Comparison of ENCODE assay signal across 13 cellular contexts in the genomic region with DNA sequence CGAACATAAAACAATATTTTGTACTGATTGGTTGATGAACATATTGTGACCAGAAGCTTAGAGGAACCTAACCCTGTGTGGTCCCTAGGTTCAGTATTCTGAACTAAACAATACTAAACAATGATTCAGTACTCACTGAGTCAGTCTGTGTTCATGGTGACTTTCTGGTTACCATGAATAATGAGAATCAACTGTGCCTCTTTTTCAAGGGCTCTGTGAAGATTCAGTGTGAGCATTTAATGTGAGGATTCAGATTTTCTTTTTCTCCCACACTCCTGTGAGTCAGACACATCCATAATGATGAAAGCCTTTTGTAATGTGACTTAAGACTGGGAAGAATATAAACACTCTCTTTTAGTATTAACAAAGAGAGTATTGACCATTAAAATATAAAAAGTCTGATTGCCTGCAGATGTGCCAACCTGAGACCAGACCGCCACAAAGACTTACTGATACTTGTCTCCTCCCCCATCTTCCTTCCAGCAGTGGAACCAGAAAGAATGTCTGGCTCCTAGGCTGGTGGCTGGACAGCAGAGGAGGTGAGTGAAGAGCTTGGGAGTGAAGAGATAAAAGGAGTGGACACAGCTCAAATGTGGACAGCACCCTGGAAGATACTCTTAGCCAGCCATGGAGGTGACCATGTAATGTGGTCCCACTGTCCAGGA. TPM values are rescaled to one million over a fixed set of nuclear protein-coding genes. Genes with fewer than 3 reads are reported as not detected.
DNase-seq lines count a peak whose midpoint lies in the region; ATAC-seq, FAIRE-seq and TF ChIP-seq lines count a peak whose summit lies in the region.
"Had no signal": no experiment of that assay in that cellular context is flagged by ENCODE, and none has a peak within 500 bp of the region (broad histone marks: within the 10 kb centered on the region; RNA-seq: fewer than 3 reads in every experiment).

No MANE protein-coding gene starts in this region.

- peak overlapping the region; percentile 19 for H3K9ac ChIP-seq in smooth muscle cell (ENCODE audit: low read depth)
- H3K9ac ChIP-seq: KMS-11 had no signal

- no peak for TF ChIP-seq CTCF in smooth muscle cell (IDR thresholded peaks at IDR 0.05; ENCODE audit: borderline replicate concordance, insufficient read depth, poor library complexity, severe bottlenecking)

- H3K4me2 ChIP-seq in smooth muscle cell = no peak overlapping the region
- H3K4me2 ChIP-seq: KMS-11 had no signal

- H3K4me1 Mint-ChIP-seq in activated T-cell treated with anti-CD3 and anti-CD28 coated beads, Interleukin-2, amount 50 U/mL, for 72 hours (ENCODE audit: low read depth) = peaks cover 10% of the 10 kb centered on the region
- H3K4me1 Mint-ChIP-seq: activated CD4-positive, alpha-beta memory T cell treated with anti-CD3 and anti-CD28 coated beads, Interleukin-2, amount 10 ng/mL, durations not matched to agents 7 days and 5 days had no signal

- no peak overlapping the region for H3K27ac Mint-ChIP-seq in activated T-cell treated with anti-CD3 and anti-CD28 coated beads, Interleukin-2, amount 50 U/mL, for 72 hours
- H3K27ac Mint-ChIP-seq: activated CD4-positive, alpha-beta memory T cell treated with anti-CD3 and anti-CD28 coated beads, Interleukin-2, amount 10 ng/mL, durations not matched to agents 7 days and 5 days; activated naive CD4-positive, alpha-beta T cell treated with anti-CD3 and anti-CD28 coated beads for 36 hours had no signal

- H4K20me1 ChIP-seq in smooth muscle cell (ENCODE audit: low read depth) = no peaks in the 10 kb centered on the region

- H3F3A ChIP-seq in smooth muscle cell (ENCODE audit: low read depth) = peaks cover 8% of the 10 kb centered on the region

- no peaks in the 10 kb centered on the region for H3K36me3 ChIP-seq in smooth muscle cell (ENCODE audit: low read depth)

- ATAC-seq in activated T-cell treated with anti-CD3 and anti-CD28 coated beads, Interleukin-2, amount 50 U/mL, for 72 hours (replicated peaks in 1 of 2) = peak; percentile 92 to 98
- no peak for ATAC-seq in GM18861 (IDR thresholded peaks at IDR 0.05; ENCODE audit: unreplicated experiment)
- no peak for ATAC-seq in GM21381 (IDR thresholded peaks at IDR 0.05; ENCODE audit: unreplicated experiment)

- no peak overlapping the region for H3K4me3 Mint-ChIP-seq in activated T-cell treated with anti-CD3 and anti-CD28 coated beads, Interleukin-2, amount 50 U/mL, for 72 hours
- H3K4me3 Mint-ChIP-seq: activated CD4-positive, alpha-beta memory T cell treated with anti-CD3 and anti-CD28 coated beads, Interleukin-2, amount 10 ng/mL, durations not matched to agents 7 days and 5 days; activated naive CD4-positive, alpha-beta T cell treated with anti-CD3 and anti-CD28 coated beads for 36 hours; neural crest cell had no signal

- H3K9me3 Mint-ChIP-seq in activated T-cell treated with anti-CD3 and anti-CD28 coated beads, Interleukin-2, amount 50 U/mL, for 72 hours = no peaks in the 10 kb centered on the region
- H3K9me3 Mint-ChIP-seq: activated CD4-positive, alpha-beta memory T cell treated with anti-CD3 and anti-CD28 coated beads, Interleukin-2, amount 10 ng/mL, durations not matched to agents 7 days and 5 days; activated naive CD4-positive, alpha-beta T cell treated with anti-CD3 and anti-CD28 coated beads for 36 hours had no signal

- H2AFZ ChIP-seq in smooth muscle cell (ENCODE audit: low read depth) = peak overlapping the region; percentile 17

- WGBS in smooth muscle cell (ENCODE audit: low lambda C conversion rate) = 58% methylated on average over 2 of the region's 2 CpGs

- no peak for FAIRE-seq in RCC 7860 (lab: Jason Lieb, UNC)

- no peaks in the 10 kb centered on the region for H3K4me1 ChIP-seq in smooth muscle cell (ENCODE audit: low read depth)

- no peaks in the 10 kb centered on the region for H3K79me2 ChIP-seq in smooth muscle cell (ENCODE audit: low read depth)

- no peak for DNase-seq in activated T-cell treated with anti-CD3 and anti-CD28 coated beads, Interleukin-2, amount 50 U/mL, for 72 hours
- DNase-seq in activated T-cell treated with anti-CD3 and anti-CD28 coated beads, Interleukin-2, amount 50 U/mL, for 1 hour = no peak
- DNase-seq in RCC 7860 (ENCODE audit: low spot score) (peak; percentile 35), epithelial cell of prostate (ENCODE audit: low read depth, low spot score) (peak; percentile 77), smooth muscle cell (lab: John Stamatoyannopoulos, UW; ENCODE audit: unreplicated experiment) (no peak), NCI-H187 (lab: John Stamatoyannopoulos, UW) (no peak)
- DNase-seq: activated CD4-positive, alpha-beta memory T cell treated with anti-CD3 and anti-CD28 coated beads, Interleukin-2, amount 10 ng/mL, durations not matched to agents 7 days and 5 days; activated naive CD4-positive, alpha-beta T cell treated with anti-CD3 and anti-CD28 coated beads for 36 hours; AML-193 had no signal

- H3K27ac ChIP-seq in epithelial cell of prostate (peak overlapping the region; percentile 93), smooth muscle cell (ENCODE audit: low read depth) (peak overlapping the region; percentile 85)
- H3K27ac ChIP-seq: KMS-11 had no signal

- H3K9me3 ChIP-seq in smooth muscle cell (replicated peaks; ENCODE audit: low read depth) = no peaks in the 10 kb centered on the region

- no peaks in the 10 kb centered on the region for H3K27me3 ChIP-seq in smooth muscle cell (ENCODE audit: low read depth)

- H3K4me3 ChIP-seq in smooth muscle cell = no peak overlapping the region

- H3K27me3 Mint-ChIP-seq in activated T-cell treated with anti-CD3 and anti-CD28 coated beads, Interleukin-2, amount 50 U/mL, for 72 hours (ENCODE audit: low read depth) = peaks cover 25% of the 10 kb centered on the region

- H3K36me3 Mint-ChIP-seq in activated T-cell treated with anti-CD3 and anti-CD28 coated beads, Interleukin-2, amount 50 U/mL, for 72 hours (ENCODE audit: insufficient read depth in 2 of 2) = no peaks in the 10 kb centered on the region

RNA-seq across cellular contexts. Expression of a gene that starts 17.6 kb away (rescaled TPM):
- total RNA-seq in activated T-cell treated with anti-CD3 and anti-CD28 coated beads, Interleukin-2, amount 50 U/mL, for 72 hours = 10 to 100 TPM; 77.5 to 79.2 TPM
- total RNA-seq in smooth muscle cell = 62.1 and 66.5 TPM in 2 replicates
- polyA plus RNA-seq in smooth muscle cell = 75.0 and 76.6 TPM in 2 replicates

RNA-seq across cellular contexts. Expression of a gene that starts 59.3 kb away (rescaled TPM):
- 10 to 100 TPM; 39.7 to 47.2 TPM for total RNA-seq in activated T-cell treated with anti-CD3 and anti-CD28 coated beads, Interleukin-2, amount 50 U/mL, for 72 hours
- total RNA-seq in smooth muscle cell = 66.2 and 79.7 TPM in 2 replicates
- polyA plus RNA-seq in smooth muscle cell = 85.8 and 98.9 TPM in 2 replicates

RNA-seq across cellular contexts. Expression of a gene that starts 59.5 kb away (rescaled TPM):
- total RNA-seq in activated T-cell treated with anti-CD3 and anti-CD28 coated beads, Interleukin-2, amount 50 U/mL, for 72 hours = 100 to 1,000 TPM; 114 to 133 TPM
- total RNA-seq in smooth muscle cell = 168 and 171 TPM in 2 replicates
- polyA plus RNA-seq in smooth muscle cell = 109 and 115 TPM in 2 replicates

Comparison
In these comparisons a context has a peak if more than half of its experiments do, and no peak if none do; other contexts are left out.
1. ATAC-seq: peak in activated T-cell treated with anti-CD3 and anti-CD28 coated beads, Interleukin-2, amount 50 U/mL, for 72 hours (2 of 2); none in GM18861 (single experiment) and GM21381 (single experiment).
2. DNase-seq: peak in RCC 7860 (single experiment) and epithelial cell of prostate (single experiment); none in activated T-cell treated with anti-CD3 and anti-CD28 coated beads, Interleukin-2, amount 50 U/mL, for 72 hours (0 of 2), activated T-cell treated with anti-CD3 and anti-CD28 coated beads, Interleukin-2, amount 50 U/mL, for 1 hour (single experiment), smooth muscle cell (single experiment) and NCI-H187 (0 of 2).